11 cellular contexts compared by ENCODE assay signal in the genomic region with DNA sequence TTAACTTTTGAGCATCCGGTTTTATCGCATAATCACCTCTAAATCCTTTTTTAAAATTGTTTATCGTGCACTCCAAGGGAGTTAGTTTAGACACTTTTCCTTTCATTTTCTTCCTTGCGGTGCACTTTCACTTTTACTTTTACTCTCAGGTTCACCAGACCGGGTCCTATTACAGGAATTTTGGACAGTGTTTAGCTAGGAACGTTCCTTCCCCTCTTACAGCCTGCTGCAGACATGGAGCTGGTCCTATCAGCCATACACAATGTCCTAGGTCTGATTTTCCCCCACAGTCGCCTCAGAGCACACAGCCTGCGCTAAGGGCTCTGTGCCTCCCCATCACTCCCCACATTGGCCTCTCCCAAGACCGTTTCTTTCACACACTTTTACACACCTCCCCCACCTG.
DNase-seq lines count a peak whose midpoint lies in the region; ATAC-seq and TF ChIP-seq lines count a peak whose summit lies in the region.
"Had no signal": no experiment of that assay in that cellular context is flagged by ENCODE, and none has a peak within 500 bp of the region (broad histone marks: within the 10 kb centered on the region; RNA-seq: fewer than 3 reads in every experiment).

No MANE protein-coding gene starts in this region.

- H3K27ac ChIP-seq in gastrocnemius medialis = no peak overlapping the region
- H3K27ac ChIP-seq: KMS-11 had no signal

- TF ChIP-seq POLR2A in gastrocnemius medialis (IDR thresholded peaks at IDR 0.05) = no peak

- 0 out of 2 replicates have a peak overlapping the region, but pooled peaks have one; percentile 4 for H3K4me3 ChIP-seq in BE2C (ENCODE audit: low read depth, low read length)
- H3K4me3 ChIP-seq in gastrocnemius medialis = peak overlapping the region in 1 of 4 donors; percentile 12

- H3K4me3 Mint-ChIP-seq in immature natural killer cell (peak overlapping the region; percentile 76 to 86 (median 84)), glutamatergic neuron (ENCODE audit: unreplicated experiment) (no peak overlapping the region)

- DNase-seq in BE2C = no peak
- peak; percentile 28 for DNase-seq in RPMI8226
- DNase-seq in immature natural killer cell = peak; percentile 26 to 30 (median 29)
- no peak for DNase-seq in KBM-7
- DNase-seq in gastrocnemius medialis = no peak
- no peak for DNase-seq in glutamatergic neuron
- DNase-seq: SIG-M5; stimulated activated CD4-positive, alpha-beta T cell treated with anti-CD3 and anti-CD28 coated beads, Interleukin-2, amount 100 ng/mL, for 24 hours had no signal

- H3K4me1 ChIP-seq in BE2C (no peaks in the 10 kb centered on the region), gastrocnemius medialis (no peaks in the 10 kb centered on the region)

- intact Hi-C loops in gastrocnemius medialis (cut with DNase I; ENCODE audit: low total_unique reads) = no loop called here

- ATAC-seq in GM18907 (IDR thresholded peaks at IDR 0.05; ENCODE audit: unreplicated experiment) (peak; percentile 51), gastrocnemius medialis (no peak), GM19455 (IDR thresholded peaks at IDR 0.05; ENCODE audit: unreplicated experiment) (no peak)

- H3K36me3 Mint-ChIP-seq in immature natural killer cell (peaks cover 0 to 6% (median 0%) of the 10 kb centered on the region in 3 donors), glutamatergic neuron (ENCODE audit: unreplicated experiment) (peaks cover 7% of the 10 kb centered on the region)

- no peaks in the 10 kb centered on the region for H3K9me3 ChIP-seq in BE2C
- no peaks in the 10 kb centered on the region for H3K9me3 ChIP-seq in gastrocnemius medialis

- H3K36me3 ChIP-seq in BE2C (no peaks in the 10 kb centered on the region), gastrocnemius medialis (no peaks in the 10 kb centered on the region)

- H3K27me3 ChIP-seq in BE2C (no peaks in the 10 kb centered on the region), gastrocnemius medialis (no peaks in the 10 kb centered on the region)

- H3K4me1 Mint-ChIP-seq in immature natural killer cell (peaks cover 15 to 21% of the 10 kb centered on the region in 2 donors), glutamatergic neuron (ENCODE audit: low read depth, unreplicated experiment) (no peaks in the 10 kb centered on the region)

- TF ChIP-seq CTCF in BE2C (IDR thresholded peaks at IDR 0.05; ENCODE audit: low read depth, low read length) (no peak), gastrocnemius medialis (IDR thresholded peaks at IDR 0.05 in 4 of 5, conservative IDR thresholded peaks at IDR 0.05 in 1 of 5) (no peak), glutamatergic neuron (IDR thresholded peaks at IDR 0.05; ENCODE audit: partially characterized antibody, unreplicated experiment) (no peak)

- in situ Hi-C loops in KBM-7 (cut with MboI; ENCODE audit: low pct_unique_long_range_greater_than_20kb, low sequenced_read_pairs) = no loop called here
- in situ Hi-C loops in gastrocnemius medialis (cut with MboI; ENCODE audit: low sequenced_read_pairs in 4 of 4) = loop anchor here in 1 of 4 donors (10.0 kb wide), 1 partner anchor 89 kb away; no protein-coding TSS in a partner anchor

- H3K9me3 Mint-ChIP-seq in immature natural killer cell = no peaks in the 10 kb centered on the region
- H3K9me3 Mint-ChIP-seq in glutamatergic neuron (ENCODE audit: unreplicated experiment) = peaks cover 11% of the 10 kb centered on the region

- H3K27ac Mint-ChIP-seq in immature natural killer cell = peak overlapping the region; percentile 56 to 90 (median 74)
- no peak overlapping the region for H3K27ac Mint-ChIP-seq in glutamatergic neuron (ENCODE audit: unreplicated experiment)

- H3K27me3 Mint-ChIP-seq in immature natural killer cell (ENCODE audit: low read depth in 3 of 3) (peaks cover 0 to 8% (median 2%) of the 10 kb centered on the region in 3 donors), glutamatergic neuron (ENCODE audit: unreplicated experiment) (peaks cover 2% of the 10 kb centered on the region)

Comparison
In these comparisons a context has a peak if more than half of its experiments do, and no peak if none do; other contexts are left out.
1. DNase-seq: peak in RPMI8226 (single experiment) and immature natural killer cell (3 of 3); none in BE2C (single experiment), KBM-7 (single experiment), gastrocnemius medialis (0 of 2) and glutamatergic neuron (single experiment).